ENCODE assay signal across 8 cellular contexts in genomic region chr12:53626702-53627169, GRCh38. TPM values are rescaled to one million over a fixed set of nuclear protein-coding genes. Genes with fewer than 3 reads are reported as not detected.
A peak's percentile ranks its signal among the peaks of the same experiment; 100 is the strongest.
DNase-seq lines count a peak whose midpoint lies in the region; ATAC-seq and TF ChIP-seq lines count a peak whose summit lies in the region.

No MANE protein-coding gene starts in this region.

- dilution Hi-C loops in IMR-90 (cut with HindIII; ENCODE audit: low sequenced_read_pairs, unreplicated experiment), result no loop called here

- no peak overlapping the region for H2BK120ac ChIP-seq in IMR-90 (ENCODE audit: low read depth, low read length)

- H3K18ac ChIP-seq in IMR-90 (ENCODE audit: low read depth, low read length), result no peak overlapping the region

- in situ Hi-C loops in IMR-90 (cut with MboI; ENCODE audit: low sequenced_read_pairs), result no loop called here

- H2AFZ ChIP-seq in IMR-90 (replicated peaks; ENCODE audit: low read length, poor library complexity) (peak overlapping the region; percentile 98), neural cell (ENCODE audit: low read depth, low read length) (peak overlapping the region; percentile 77)

- TF ChIP-seq CTCF in IMR-90 (conservative IDR thresholded peaks at IDR 0.05; ENCODE audit: low read depth, low read length) (no peak), neural cell (IDR thresholded peaks at IDR 0.05; ENCODE audit: poor library complexity, severe bottlenecking) (no peak)

- H3F3A ChIP-seq in neural cell (ENCODE audit: insufficient read depth, low read length, poor library complexity, severe bottlenecking), result no peaks in the 10 kb centered on the region

- no peak for DNase-seq in activated T-cell treated with anti-CD3 and anti-CD28 coated beads, Interleukin-2, amount 50 U/mL, for 4 hours
- DNase-seq in activated T-cell treated with anti-CD3 and anti-CD28 coated beads for 4 hours (no peak), IMR-90 (no peak), caudate nucleus (lab: John Stamatoyannopoulos, UW) (no peak), GOT3 (lab: John Stamatoyannopoulos, UW) (no peak), EL (no peak), NCI-H1048 (lab: John Stamatoyannopoulos, UW) (no peak)

- H3K36me3 ChIP-seq in IMR-90 (ENCODE audit: control insufficient read depth, insufficient read depth, low read length) (no peaks in the 10 kb centered on the region), neural cell (ENCODE audit: insufficient read depth, low read length) (no peaks in the 10 kb centered on the region)

- POLR2A ChIA-PET in IMR-90 (lab: Charles Lee; ENCODE audit: unreplicated experiment), result no interaction called here

- peaks cover 28% of the 10 kb centered on the region for H3K79me2 ChIP-seq in neural cell (replicated peaks; ENCODE audit: insufficient read depth, low read length)

- H3K27me3 ChIP-seq in IMR-90 (ENCODE audit: control insufficient read depth, insufficient read depth, low read length) (no peaks in the 10 kb centered on the region; the same call in 1 of the 2 replicates), neural cell (ENCODE audit: insufficient read depth, low read depth, low read length) (no peaks in the 10 kb centered on the region)

- H3K9ac ChIP-seq in IMR-90 (ENCODE audit: low read depth, low read length) (peak overlapping the region; percentile 26; the same call in 1 of the 2 replicates), neural cell (ENCODE audit: low read length) (peak overlapping the region; percentile 87)

- no peak overlapping the region for H2AK9ac ChIP-seq in IMR-90 (replicated peaks; ENCODE audit: low read depth, low read length, poor library complexity)

- TF ChIP-seq EP300 in neural cell (conservative IDR thresholded peaks at IDR 0.05; ENCODE audit: poor library complexity, severe bottlenecking), result no peak

- H4K8ac ChIP-seq in IMR-90 (ENCODE audit: low read depth in 2 of 2, low read length in 2 of 2), result peak overlapping the region in 1 of 2 experiments; percentile 32; a peak in 2 of 4 replicates

- no peak overlapping the region for H4K91ac ChIP-seq in IMR-90 (ENCODE audit: insufficient read depth, low read depth, low read length)

- ATAC-seq in activated T-cell treated with anti-CD3 and anti-CD28 coated beads, Interleukin-2, amount 50 U/mL, for 4 hours, result peak; percentile 3 to 4
- ATAC-seq in IMR-90 (ENCODE audit: low read depth), result no peak

- H2BK5ac ChIP-seq in IMR-90 (ENCODE audit: low read depth, low read length, poor library complexity, severe bottlenecking), result no peak overlapping the region

- peak overlapping the region; percentile 70 for H3K4me3 ChIP-seq in IMR-90 (ENCODE audit: insufficient read depth, low read depth, low read length)
- H3K4me3 ChIP-seq in neural cell (ENCODE audit: low read length), result peak overlapping the region; percentile 71

- H2BK15ac ChIP-seq in IMR-90 (ENCODE audit: low read depth, low read length), result no peak overlapping the region

- no peak for TF ChIP-seq POLR2A in IMR-90 (IDR thresholded peaks at IDR 0.05; ENCODE audit: low read depth, low read length)

- no CpG with 5 or more reads among the region's 6 CpGs for WGBS in IMR-90 (ENCODE audit: extremely low coverage in 2 of 2, insufficient read length in 1 of 2), 2 experiments

- no peak overlapping the region for H2AK5ac ChIP-seq in IMR-90 (ENCODE audit: low read depth, low read length)

- no peaks in the 10 kb centered on the region for H3K9me2 ChIP-seq in neural cell (ENCODE audit: insufficient read depth, low read length)

- H3K56ac ChIP-seq in IMR-90 (ENCODE audit: extremely low read depth, insufficient read depth, low read length), result no peak overlapping the region

- H3K36me3 Mint-ChIP-seq in activated T-cell treated with anti-CD3 and anti-CD28 coated beads, Interleukin-2, amount 50 U/mL, for 4 hours (ENCODE audit: insufficient read depth), result no peaks in the 10 kb centered on the region

- no peak overlapping the region for H2BK20ac ChIP-seq in IMR-90 (ENCODE audit: low read depth, low read length)

- H3K9me3 ChIP-seq in IMR-90 (ENCODE audit: control insufficient read depth, insufficient read depth, low read length) (no peaks in the 10 kb centered on the region), neural cell (ENCODE audit: low read length) (no peaks in the 10 kb centered on the region)

- H3K27ac ChIP-seq in IMR-90 (ENCODE audit: insufficient read depth, low read length) (no peak overlapping the region), caudate nucleus (ENCODE audit: low read depth, low read length) (peak overlapping the region; percentile 99), neural cell (ENCODE audit: low read length) (peak overlapping the region; percentile 92)

- peaks cover 0 to 33% of the 10 kb centered on the region in 2 experiments for H3K79me1 ChIP-seq in IMR-90 (ENCODE audit: low read depth in 1 of 2, low read length in 2 of 2)

- no peak overlapping the region for H3K4ac ChIP-seq in IMR-90 (ENCODE audit: low read depth, low read length)

- TF ChIP-seq RAD21 in IMR-90 (IDR thresholded peaks at IDR 0.05; ENCODE audit: low read length) (no peak), neural cell (conservative IDR thresholded peaks at IDR 0.05) (no peak)

- CTCF ChIA-PET in IMR-90 (lab: Yijun Ruan, JAX), result interaction anchor here (1.6 kb wide), 1 partner anchor 82 kb away, joined by 3 read pairs; no protein-coding TSS in a partner anchor

- no peak overlapping the region for H4K5ac ChIP-seq in IMR-90 (ENCODE audit: low read depth, low read length)

- H3K4me2 ChIP-seq in IMR-90 (ENCODE audit: low read depth, low read length) (peak overlapping the region; percentile 89), neural cell (ENCODE audit: low read length) (peak overlapping the region; percentile 88)

- no peaks in the 10 kb centered on the region for H3K9me3 Mint-ChIP-seq in activated T-cell treated with anti-CD3 and anti-CD28 coated beads, Interleukin-2, amount 50 U/mL, for 4 hours

- H3K27me3 Mint-ChIP-seq in activated T-cell treated with anti-CD3 and anti-CD28 coated beads, Interleukin-2, amount 50 U/mL, for 4 hours (ENCODE audit: low read depth), result no peaks in the 10 kb centered on the region

- H3K4me3 Mint-ChIP-seq in activated T-cell treated with anti-CD3 and anti-CD28 coated beads, Interleukin-2, amount 50 U/mL, for 4 hours, result peak overlapping the region; percentile 100

- peaks cover 3% of the 10 kb centered on the region; the same call in 1 of the 2 replicates for H3K9me1 ChIP-seq in IMR-90 (ENCODE audit: insufficient read depth, low read length)

- H4K20me1 ChIP-seq in IMR-90 (ENCODE audit: insufficient read depth, low read length), result peaks cover 11% of the 10 kb centered on the region; the same call in 1 of the 2 replicates
- H4K20me1 ChIP-seq in neural cell (ENCODE audit: insufficient read depth), result no peaks in the 10 kb centered on the region

- no peak overlapping the region for H3K23ac ChIP-seq in IMR-90 (ENCODE audit: low read depth, low read length)

- H3K14ac ChIP-seq in IMR-90 (replicated peaks; ENCODE audit: low read depth, low read length), result 0 out of 2 replicates have a peak overlapping the region, but pooled peaks have one; percentile 10

- BruUV-seq in IMR-90 (replicated peaks; lab: Mats Ljungman, UMichigan), result no TSS peak

- intact Hi-C loops in IMR-90 (cut with micrococcal nuclease), result loop anchor here (1.0 kb wide), 2 partner anchors 50 to 83 kb away; partner anchors contain the start of gene ATP5MC2

- peaks cover 42% of the 10 kb centered on the region for H3K4me1 Mint-ChIP-seq in activated T-cell treated with anti-CD3 and anti-CD28 coated beads, Interleukin-2, amount 50 U/mL, for 4 hours (ENCODE audit: low read depth)

- H3K4me1 ChIP-seq in IMR-90 (ENCODE audit: control insufficient read depth, insufficient read depth, low read length), result peaks cover 4% of the 10 kb centered on the region

TF ChIP-seq in IMR-90, 13 proteins besides CTCF, POLR2A, EP300 and RAD21 (continues in another document):
- no peak for TF ChIP-seq USF2 (IDR thresholded peaks at IDR 0.05; ENCODE audit: low read depth, low read length)

TF ChIP-seq in neural cell, 6 proteins besides CTCF, POLR2A, EP300 and RAD21:
- TF ChIP-seq REST (IDR thresholded peaks at IDR 0.05; ENCODE audit: borderline replicate concordance) (peak; percentile 6), SMC3 (conservative IDR thresholded peaks at IDR 0.05; ENCODE audit: poor library complexity) (no peak)

RNA-seq across cellular contexts. Expression of gene ATF7, which starts 0.6 kb away (rescaled TPM):
- total RNA-seq in activated T-cell treated with anti-CD3 and anti-CD28 coated beads, Interleukin-2, amount 50 U/mL, for 4 hours, result 10 to 100 TPM; 19.2 to 23.2 (median 20.9) TPM
- 7.0 and 9.4 TPM in 2 replicates for total RNA-seq in IMR-90 (2012; rRNA removed)
- polyA plus RNA-seq in IMR-90 (2012; rRNA removed) (15.2 and 16.3 TPM in 2 replicates), neural cell (1.9 and 6.3 TPM in 2 replicates)
- 6.5 and 9.7 TPM in 2 replicates for polyA plus RNA-seq in IMR-90 (2012; cell fraction: cytosol; rRNA removed)
- polyA plus RNA-seq in IMR-90 (2012; cell fraction: nucleus; rRNA removed; ENCODE audit: low replicate concordance), result 35.8 and 38.5 TPM in 2 replicates
- polyA minus RNA-seq in neural cell, result 6.6 and 19.0 TPM in 2 replicates

RNA-seq across cellular contexts. Expression of gene ATP5MC2, which starts 49.1 kb away (rescaled TPM):
- 100 to 1,000 TPM; 338 to 364 (median 342) TPM for total RNA-seq in activated T-cell treated with anti-CD3 and anti-CD28 coated beads, Interleukin-2, amount 50 U/mL, for 4 hours
- 138 and 361 TPM in 2 replicates for total RNA-seq in IMR-90 (2012; rRNA removed)
- polyA plus RNA-seq in IMR-90 (2012; rRNA removed) (309 and 344 TPM in 2 replicates), neural cell (227 and 331 TPM in 2 replicates)
- polyA plus RNA-seq in IMR-90 (2012; cell fraction: cytosol; rRNA removed), result 479 and 973 TPM in 2 replicates
- 159 and 236 TPM in 2 replicates for polyA plus RNA-seq in IMR-90 (2012; cell fraction: nucleus; rRNA removed; ENCODE audit: low replicate concordance)
- 77.7 and 89.9 TPM in 2 replicates for polyA minus RNA-seq in neural cell
